In genomic region chr16:30070490-30070889, GRCh38 we compare ENCODE assay signal across 1 cellular context.
A peak's percentile ranks its signal among the peaks of the same experiment; 100 is the strongest.
TF ChIP-seq lines count a peak whose summit lies in the region.

No MANE protein-coding gene starts in this region.

TF ChIP-seq in GM12878, 131 proteins besides CTCF, POLR2A, EP300 and RAD21:
- TF ChIP-seq POLR2AphosphoS2 (IDR thresholded peaks at IDR 0.05; ENCODE audit: low read depth, low read length), result peak; percentile 47; the same call in 1 of the 2 replicates
- no peak for TF ChIP-seq MEF2A (IDR thresholded peaks at IDR 0.05; ENCODE audit: insufficient read depth, low read depth, low read length)
- no peak for TF ChIP-seq CHD2 (IDR thresholded peaks at IDR 0.05; ENCODE audit: borderline replicate concordance, low read depth, low read length)
- no peak for TF ChIP-seq BMI1 (IDR thresholded peaks at IDR 0.05; ENCODE audit: borderline replicate concordance)
- no peak for TF ChIP-seq STAT1 (conservative IDR thresholded peaks at IDR 0.05)
TF ChIP-seq in GM12878: peak in this region for 1.
